8 cellular contexts compared by ENCODE assay signal in the genomic region with DNA sequence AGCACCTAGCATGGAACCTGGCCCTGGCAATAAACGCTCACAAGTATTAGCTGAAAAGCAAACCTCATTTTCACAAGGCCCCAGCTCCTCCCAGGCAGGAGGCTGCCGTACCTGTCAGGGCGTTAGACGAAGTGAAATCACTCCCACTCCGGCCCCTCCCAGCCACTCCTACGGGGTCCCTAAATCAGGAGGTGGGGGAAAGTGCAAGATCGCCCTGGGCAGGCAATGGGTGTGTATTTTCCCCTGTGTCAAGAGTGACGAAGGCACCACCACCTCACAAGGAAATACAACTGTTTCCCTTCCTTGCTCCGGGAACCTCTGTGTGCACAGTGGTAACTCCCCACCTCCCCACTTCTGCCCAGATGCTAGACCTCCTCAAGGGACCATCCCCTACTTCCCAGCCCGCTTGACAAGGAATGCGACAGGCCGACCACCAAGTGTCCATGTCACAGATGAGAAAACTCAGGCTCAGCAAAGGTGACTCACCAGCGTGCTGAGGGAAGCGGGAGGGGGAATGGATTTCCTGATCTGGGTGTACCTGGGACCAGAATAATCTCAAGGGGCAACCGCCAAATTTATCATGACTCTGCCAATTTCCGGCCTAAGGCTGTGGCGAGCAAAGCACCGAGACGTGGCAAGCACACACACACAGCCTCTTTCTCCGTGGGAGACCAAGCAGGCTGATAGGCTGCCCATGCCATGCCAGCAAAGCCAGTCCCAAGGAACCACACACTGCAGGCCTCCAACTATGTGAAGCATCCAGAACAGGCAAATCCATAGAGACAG. TPM values are rescaled to one million over a fixed set of nuclear protein-coding genes. Genes with fewer than 3 reads are reported as not detected.
DNase-seq lines count a peak whose midpoint lies in the region; ATAC-seq and TF ChIP-seq lines count a peak whose summit lies in the region.

No MANE protein-coding gene starts in this region.

- H3K36me3 ChIP-seq in HEK293 (ENCODE audit: control insufficient read depth in 2 of 2, insufficient read depth in 1 of 2, low read length in 2 of 2) (peaks cover 1 to 55% of the 10 kb centered on the region in 2 experiments; a peak in 2 of 3 replicates), endodermal cell (ENCODE audit: control insufficient read depth, insufficient read depth, low read length) (peaks cover 12% of the 10 kb centered on the region)

- WGBS in endodermal cell (ENCODE audit: insufficient coverage in 1 of 2, insufficient read length in 1 of 2), 2 experiments = 93% methylated on average over 18 to 20 of the region's 20 CpGs

- no peak overlapping the region for H3K4me3 Mint-ChIP-seq in WTC11
- no peak overlapping the region for H3K4me3 Mint-ChIP-seq in endodermal cell

- H3K27me3 ChIP-seq in endodermal cell (ENCODE audit: control insufficient read depth, insufficient read depth, low read length, poor library complexity, severe bottlenecking) = no peaks in the 10 kb centered on the region

- no peak overlapping the region for H3K4me3 ChIP-seq in HEK293 (ENCODE audit: low read depth, low read length)
- H3K4me3 ChIP-seq in endodermal cell (ENCODE audit: low read length) = no peak overlapping the region

- no peaks in the 10 kb centered on the region for H3K9me3 ChIP-seq in HEK293 (ENCODE audit: control insufficient read depth, insufficient read depth, low read depth, low read length)
- H3K9me3 ChIP-seq in endodermal cell (ENCODE audit: control insufficient read depth, low read length) = no peaks in the 10 kb centered on the region

- TF ChIP-seq CTCF in HEK293 (tag by site-specific recombination; IDR thresholded peaks at IDR 0.05) (no peak), WTC11 (IDR thresholded peaks at IDR 0.05) (no peak), endodermal cell (conservative IDR thresholded peaks at IDR 0.05) (no peak)

- CTCF ChIA-PET in HEK293 (lab: Yijun Ruan, JAX) = interaction anchor here (0.5 to 0.6 kb wide), 5 partner anchors 8 to 394 kb away, joined by 3 to 6 read pairs (median 5); no protein-coding TSS in a partner anchor
- CTCF ChIA-PET in WTC11 (lab: Charles Lee) = interaction anchor here (0.6 kb wide), 1 partner anchor 8 kb away, joined by 6 read pairs; no protein-coding TSS in a partner anchor

- no peaks in the 10 kb centered on the region for H3K9me3 Mint-ChIP-seq in WTC11
- H3K9me3 Mint-ChIP-seq in endodermal cell = no peaks in the 10 kb centered on the region

- POLR2A ChIA-PET in HEK293 (lab: Yijun Ruan, JAX) (interaction anchor here (2.2 kb wide), 1 partner anchor 8 kb away, joined by 7 read pairs; the partner anchor contains the start of gene PPP6R1), WTC11 (lab: Charles Lee) (interaction anchor here (0.7 kb wide), 1 partner anchor 171 kb away, joined by 3 read pairs; no protein-coding TSS in a partner anchor)

- DNase-seq in WTC11 (ENCODE audit: low spot score) (no peak), endodermal cell (no peak), NCI-H748 (lab: John Stamatoyannopoulos, UW; ENCODE audit: unreplicated experiment) (no peak), NCI-H2227 treated with DMSO at 0.1 percent for 48 hours (lab: John Stamatoyannopoulos, UW) (no peak)
- peak; percentile 29 to 61 for DNase-seq in stimulated activated CD4-positive, alpha-beta T cell treated with anti-CD3 and anti-CD28 coated beads, Interleukin-4, amount 100 ng/mL, for 4 hours

- H3K4me1 ChIP-seq in HEK293 (ENCODE audit: control insufficient read depth, insufficient read depth, low read length) (peaks cover 14% of the 10 kb centered on the region), endodermal cell (ENCODE audit: control insufficient read depth, insufficient read depth, low read length) (peaks cover 9% of the 10 kb centered on the region)

- no peak for ATAC-seq in WTC11
- no peak for ATAC-seq in GM21367 (IDR thresholded peaks at IDR 0.05; ENCODE audit: unreplicated experiment)
- ATAC-seq in GM18517 (IDR thresholded peaks at IDR 0.05; ENCODE audit: unreplicated experiment) = no peak

- H3K9ac ChIP-seq in endodermal cell (ENCODE audit: extremely low read depth, low read length, poor library complexity, severe bottlenecking) = no peak overlapping the region

- H3K4me1 Mint-ChIP-seq in WTC11 (peaks cover 31% of the 10 kb centered on the region), endodermal cell (peaks cover 26% of the 10 kb centered on the region)

- H3K27ac ChIP-seq in HEK293 (ENCODE audit: extremely low read depth, low read depth, low read length) (no peak overlapping the region), endodermal cell (ENCODE audit: low read depth, low read length) (no peak overlapping the region)

- H3K27ac Mint-ChIP-seq in WTC11 (peak overlapping the region; percentile 79), endodermal cell (peak overlapping the region; percentile 75)

- H3K27me3 Mint-ChIP-seq in WTC11 (ENCODE audit: low read depth) (no peaks in the 10 kb centered on the region), endodermal cell (ENCODE audit: insufficient read depth) (no peaks in the 10 kb centered on the region)

- H3K36me3 Mint-ChIP-seq in WTC11 (0 out of 2 replicates have a peak, but pooled peaks cover 3% of the 10 kb centered on the region), endodermal cell (ENCODE audit: low read depth) (peaks cover 3% of the 10 kb centered on the region)

TF ChIP-seq in HEK293, 187 proteins besides CTCF, POLR2A, EP300 and RAD21 (continues in another document):
- no peak for TF ChIP-seq ZNF169 (tag by site-specific recombination; IDR thresholded peaks at IDR 0.05)
- TF ChIP-seq ZFHX2 (tag by site-specific recombination; conservative IDR thresholded peaks at IDR 0.05) = peak; percentile 13; the same call in 1 of the 2 replicates
- no peak for TF ChIP-seq ZNF266 (tag by site-specific recombination; IDR thresholded peaks at IDR 0.05; ENCODE audit: low read depth)
- TF ChIP-seq GLI2 (tag by site-specific recombination; IDR thresholded peaks at IDR 0.05; ENCODE audit: borderline replicate concordance, low read depth) = no peak
- TF ChIP-seq ZNF664 (tag by site-specific recombination; IDR thresholded peaks at IDR 0.05) = no peak
- TF ChIP-seq ZBTB48 (tag by site-specific recombination; IDR thresholded peaks at IDR 0.05) = no peak
- TF ChIP-seq SCRT2 (tag by site-specific recombination; IDR thresholded peaks at IDR 0.05) = peak; percentile 75
- TF ChIP-seq ZFP3 (tag by site-specific recombination; IDR thresholded peaks at IDR 0.05; ENCODE audit: low read depth) = no peak
- no peak for TF ChIP-seq ZNF626 (tag by site-specific recombination; IDR thresholded peaks at IDR 0.05)
- no peak for TF ChIP-seq KLF10 (tag by site-specific recombination; IDR thresholded peaks at IDR 0.05)
- TF ChIP-seq EGR2 (tag by site-specific recombination; IDR thresholded peaks at IDR 0.05; ENCODE audit: low read depth) = 0 out of 2 replicates have a peak, but pooled peaks have one; percentile 33
- TF ChIP-seq MYNN (tag by site-specific recombination; IDR thresholded peaks at IDR 0.05; ENCODE audit: borderline replicate concordance) = no peak
- no peak for TF ChIP-seq KLF7 (tag by site-specific recombination; IDR thresholded peaks at IDR 0.05; ENCODE audit: borderline replicate concordance)
- TF ChIP-seq SALL2 (tag by site-specific recombination; IDR thresholded peaks at IDR 0.05; ENCODE audit: borderline replicate concordance) = no peak
- TF ChIP-seq ZNF837 (tag by site-specific recombination; IDR thresholded peaks at IDR 0.05) = no peak
- no peak for TF ChIP-seq ZNF473 (tag by site-specific recombination; IDR thresholded peaks at IDR 0.05)

TF ChIP-seq in WTC11, 78 proteins besides CTCF, POLR2A, EP300 and RAD21 (continues in another document):
- no peak for TF ChIP-seq ZMAT4 (CRISPR knock-in tag; IDR thresholded peaks at IDR 0.05)
- TF ChIP-seq, protein P1, sequence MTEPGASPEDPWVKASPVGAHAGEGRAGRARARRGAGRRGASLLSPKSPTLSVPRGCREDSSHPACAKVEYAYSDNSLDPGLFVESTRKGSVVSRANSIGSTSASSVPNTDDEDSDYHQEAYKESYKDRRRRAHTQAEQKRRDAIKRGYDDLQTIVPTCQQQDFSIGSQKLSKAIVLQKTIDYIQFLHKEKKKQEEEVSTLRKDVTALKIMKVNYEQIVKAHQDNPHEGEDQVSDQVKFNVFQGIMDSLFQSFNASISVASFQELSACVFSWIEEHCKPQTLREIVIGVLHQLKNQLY (CRISPR knock-in tag; IDR thresholded peaks at IDR 0.05) = no peak
- TF ChIP-seq ELF4 (CRISPR knock-in tag; IDR thresholded peaks at IDR 0.05; ENCODE audit: low read depth) = no peak
- TF ChIP-seq, protein P2, sequence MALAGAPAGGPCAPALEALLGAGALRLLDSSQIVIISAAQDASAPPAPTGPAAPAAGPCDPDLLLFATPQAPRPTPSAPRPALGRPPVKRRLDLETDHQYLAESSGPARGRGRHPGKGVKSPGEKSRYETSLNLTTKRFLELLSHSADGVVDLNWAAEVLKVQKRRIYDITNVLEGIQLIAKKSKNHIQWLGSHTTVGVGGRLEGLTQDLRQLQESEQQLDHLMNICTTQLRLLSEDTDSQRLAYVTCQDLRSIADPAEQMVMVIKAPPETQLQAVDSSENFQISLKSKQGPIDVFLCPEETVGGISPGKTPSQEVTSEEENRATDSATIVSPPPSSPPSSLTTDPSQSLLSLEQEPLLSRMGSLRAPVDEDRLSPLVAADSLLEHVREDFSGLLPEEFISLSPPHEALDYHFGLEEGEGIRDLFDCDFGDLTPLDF (CRISPR knock-in tag; IDR thresholded peaks at IDR 0.05) = no peak

RNA-seq across cellular contexts. Expression of gene PPP6R1, which starts 7.3 kb away (rescaled TPM):
- total RNA-seq in WTC11 (2021) = 78.4 to 91.8 TPM (median 83.2 TPM) in 3 replicates
- total RNA-seq in endodermal cell = 10 to 100 TPM; 74.8 to 79.9 TPM
- polyA plus RNA-seq in endodermal cell (2013, experiment 1 of 2) = 42.2 TPM
- 39.1 TPM for polyA plus RNA-seq in endodermal cell (2013, experiment 2 of 2)

RNA-seq across cellular contexts. Expression of gene TMEM86B, which starts 22.9 kb away (rescaled TPM):
- total RNA-seq in WTC11 (2021) (3.5 to 4.2 TPM (median 4.1 TPM) in 3 replicates), endodermal cell (1 to 10 TPM; 2.9 to 5.9 TPM)
- polyA plus RNA-seq in endodermal cell (2013, experiment 1 of 2) = 4.9 TPM
- 3.5 TPM for polyA plus RNA-seq in endodermal cell (2013, experiment 2 of 2)

RNA-seq across cellular contexts. Expression of gene HSPBP1, which starts 28.4 kb away (rescaled TPM):
- total RNA-seq in WTC11 (2021) = 57.1 to 65.2 TPM (median 60.9 TPM) in 3 replicates
- total RNA-seq in endodermal cell = 10 to 100 TPM; 43.7 to 48.5 TPM
- polyA plus RNA-seq in endodermal cell (2013, experiment 1 of 2) = 38.6 TPM
- polyA plus RNA-seq in endodermal cell (2013, experiment 2 of 2) = 41.3 TPM

RNA-seq across cellular contexts. Expression of gene BRSK1, which starts 32.3 kb away (rescaled TPM):
- 49.2 to 52.4 TPM (median 49.7 TPM) in 3 replicates for total RNA-seq in WTC11 (2021)
- total RNA-seq in endodermal cell = 10 to 100 TPM; 75.9 to 91.4 TPM
- polyA plus RNA-seq in endodermal cell (2013, experiment 1 of 2) = 53.5 TPM
- polyA plus RNA-seq in endodermal cell (2013, experiment 2 of 2) = 51.8 TPM

RNA-seq across cellular contexts. Expression of gene PTPRH, which starts 42.2 kb away (rescaled TPM):
- total RNA-seq in WTC11 (2021) (0.41 to 0.63 TPM (median 0.44 TPM) in 3 replicates), endodermal cell (not detected)
- polyA plus RNA-seq in endodermal cell (2013, experiment 1 of 2) = 2.1 TPM
- 1.3 TPM for polyA plus RNA-seq in endodermal cell (2013, experiment 2 of 2)

Comparison
In these comparisons a context has a peak if more than half of its experiments do, and no peak if none do; other contexts are left out.
1. DNase-seq: peak in stimulated activated CD4-positive, alpha-beta T cell treated with anti-CD3 and anti-CD28 coated beads, Interleukin-4, amount 100 ng/mL, for 4 hours (2 of 2); none in WTC11 (single experiment), endodermal cell (single experiment), NCI-H748 (single experiment) and NCI-H2227 treated with DMSO at 0.1 percent for 48 hours (single experiment).